Comparison of ENCODE assay signal across 1 cellular context in genomic region chr2:54457326-54458023, GRCh38.
A peak's percentile ranks its signal among the peaks of the same experiment; 100 is the strongest.
TF ChIP-seq lines count a peak whose summit lies in the region.

No MANE protein-coding gene starts in this region.

TF ChIP-seq in HepG2, 621 proteins besides CTCF, POLR2A, EP300 and RAD21 (continued from another document and continues in another):
- TF ChIP-seq HDAC6 (IDR thresholded peaks at IDR 0.05; ENCODE audit: low read depth, low read length) (no peak), ZC3H13 (CRISPR knock-in tag; IDR thresholded peaks at IDR 0.05) (0 out of 2 replicates have a peak, but pooled peaks have one; percentile 35), CREB3 (CRISPR knock-in tag; IDR thresholded peaks at IDR 0.05) (no peak), HNRNPL (IDR thresholded peaks at IDR 0.05; ENCODE audit: low read depth, low read length) (0 out of 2 replicates have a peak, but pooled peaks have one; percentile 14), ETV5 (CRISPR knock-in tag; IDR thresholded peaks at IDR 0.05; ENCODE audit: borderline replicate concordance) (peak; percentile 42; the same call in 1 of the 2 replicates), ZNF644 (CRISPR knock-in tag; IDR thresholded peaks at IDR 0.05; ENCODE audit: low read depth) (no peak), AGO2 (optimal IDR thresholded peaks at IDR 0.05; ENCODE audit: low read depth, low read length) (peak; percentile 93), ZKSCAN1 (IDR thresholded peaks at IDR 0.05; ENCODE audit: low read length) (no peak), ZNF598 (CRISPR knock-in tag; IDR thresholded peaks at IDR 0.05; ENCODE audit: borderline replicate concordance) (no peak), GMEB1 (CRISPR knock-in tag; IDR thresholded peaks at IDR 0.05; ENCODE audit: borderline replicate concordance) (peak; percentile 30; the same call in 1 of the 2 replicates), ZNF761 (CRISPR knock-in tag; conservative IDR thresholded peaks at IDR 0.05) (0 out of 2 replicates have a peak, but pooled peaks have one; percentile 31), ZBTB40 (IDR thresholded peaks at IDR 0.05) (no peak), ZBTB40 (CRISPR knock-in tag; IDR thresholded peaks at IDR 0.05) (peak; percentile 31; the same call in 1 of the 2 replicates), ZNF614 (CRISPR knock-in tag; IDR thresholded peaks at IDR 0.05; ENCODE audit: borderline replicate concordance) (peak; percentile 21; the same call in 1 of the 2 replicates), POGZ (CRISPR knock-in tag; IDR thresholded peaks at IDR 0.05) (peak; percentile 70), YY1 (IDR thresholded peaks at IDR 0.05; ENCODE audit: insufficient read depth, insufficient replicate concordance, low read depth, low read length) (no peak), WIZ (CRISPR knock-in tag; IDR thresholded peaks at IDR 0.05) (no peak), ZNF501 (CRISPR knock-in tag; IDR thresholded peaks at IDR 0.05) (peak; percentile 54; the same call in 1 of the 2 replicates), BCL6 (CRISPR knock-in tag; IDR thresholded peaks at IDR 0.05) (peak; percentile 36; the same call in 1 of the 2 replicates), FOXM1 (CRISPR knock-in tag; IDR thresholded peaks at IDR 0.05) (no peak), GABPA (IDR thresholded peaks at IDR 0.05; ENCODE audit: low read depth, low read length) (no peak), GABPA (CRISPR knock-in tag; IDR thresholded peaks at IDR 0.05; ENCODE audit: low read depth) (no peak), DNMT1 (CRISPR knock-in tag; IDR thresholded peaks at IDR 0.05) (no peak), ATF5 (CRISPR knock-in tag; IDR thresholded peaks at IDR 0.05; ENCODE audit: low read depth) (0 out of 2 replicates have a peak, but pooled peaks have one; percentile 52), NKX3-1 (CRISPR knock-in tag; IDR thresholded peaks at IDR 0.05) (0 out of 2 replicates have a peak, but pooled peaks have one; percentile 50), FIP1L1 (IDR thresholded peaks at IDR 0.05; ENCODE audit: borderline replicate concordance, insufficient read depth, low read depth, low read length) (no peak), NFE2L2 (IDR thresholded peaks at IDR 0.05; ENCODE audit: low read length) (no peak), KDM5B (CRISPR knock-in tag; IDR thresholded peaks at IDR 0.05; ENCODE audit: borderline replicate concordance) (peak; percentile 70; the same call in 1 of the 2 replicates), ZNF704 (CRISPR knock-in tag; IDR thresholded peaks at IDR 0.05; ENCODE audit: borderline replicate concordance) (peak; percentile 50; the same call in 1 of the 2 replicates), TCF7 (IDR thresholded peaks at IDR 0.05; ENCODE audit: low read depth) (no peak), ZNF362 (CRISPR knock-in tag; IDR thresholded peaks at IDR 0.05; ENCODE audit: borderline replicate concordance) (no peak; the same call in 1 of the 2 replicates), PCBP1 (IDR thresholded peaks at IDR 0.05; ENCODE audit: borderline replicate concordance, low read depth, low read length) (no peak), ZXDC (CRISPR knock-in tag; IDR thresholded peaks at IDR 0.05) (peak; percentile 48; the same call in 1 of the 2 replicates), ZNF33A (CRISPR knock-in tag; IDR thresholded peaks at IDR 0.05; ENCODE audit: borderline replicate concordance) (no peak), ZNF609 (CRISPR knock-in tag; IDR thresholded peaks at IDR 0.05; ENCODE audit: borderline replicate concordance) (no peak; the same call in 1 of the 2 replicates), ZNF747 (CRISPR knock-in tag; IDR thresholded peaks at IDR 0.05; ENCODE audit: borderline replicate concordance) (no peak)
